In genomic region chr14:24013654-24014514, GRCh38 we compare ENCODE assay signal across 1 cellular context.
TF ChIP-seq lines count a peak whose summit lies in the region.

No MANE protein-coding gene starts in this region.

TF ChIP-seq in HepG2, 621 proteins besides CTCF, POLR2A, EP300 and RAD21 (continued from another document and continues in another):
- TF ChIP-seq HMGXB3 (CRISPR knock-in tag; IDR thresholded peaks at IDR 0.05; ENCODE audit: borderline replicate concordance) (peak; percentile 90; the same call in 1 of the 2 replicates), KLF9 (CRISPR knock-in tag; IDR thresholded peaks at IDR 0.05; ENCODE audit: low read depth) (peak; percentile 96), KMT2B (CRISPR knock-in tag; IDR thresholded peaks at IDR 0.05) (peak; percentile 51; the same call in 1 of the 2 replicates), ATF4 (CRISPR knock-in tag; IDR thresholded peaks at IDR 0.05) (peak in 1 of 2 experiments; percentile 40; a peak in 1 of 4 replicates), E2F1 (CRISPR knock-in tag; IDR thresholded peaks at IDR 0.05) (peak; percentile 24; the same call in 1 of the 2 replicates), ELF1 (CRISPR knock-in tag; IDR thresholded peaks at IDR 0.05) (peak; percentile 43), ZFP90 (CRISPR knock-in tag; IDR thresholded peaks at IDR 0.05; ENCODE audit: borderline replicate concordance) (peak; percentile 66; the same call in 1 of the 2 replicates), MED1 (CRISPR knock-in tag; IDR thresholded peaks at IDR 0.05) (peak; percentile 71), ZBTB14 (CRISPR knock-in tag; IDR thresholded peaks at IDR 0.05) (peak; percentile 37; the same call in 1 of the 2 replicates), THRA (CRISPR knock-in tag; IDR thresholded peaks at IDR 0.05; ENCODE audit: borderline replicate concordance) (peak; percentile 75), ZUFSP (CRISPR knock-in tag; IDR thresholded peaks at IDR 0.05; ENCODE audit: borderline replicate concordance) (no peak), ZNF317 (CRISPR knock-in tag; IDR thresholded peaks at IDR 0.05) (peak; percentile 97), RFX5 (IDR thresholded peaks at IDR 0.05; ENCODE audit: low read depth, low read length) (peak; percentile 48; the same call in 1 of the 2 replicates), ZNF773 (CRISPR knock-in tag; IDR thresholded peaks at IDR 0.05; ENCODE audit: borderline replicate concordance) (no peak), ZC3H13 (CRISPR knock-in tag; IDR thresholded peaks at IDR 0.05) (0 out of 2 replicates have a peak, but pooled peaks have one; percentile 48), SIX1 (CRISPR knock-in tag; IDR thresholded peaks at IDR 0.05; ENCODE audit: borderline replicate concordance) (no peak; the same call in 1 of the 2 replicates), PITX1 (CRISPR knock-in tag; IDR thresholded peaks at IDR 0.05) (0 out of 2 replicates have a peak, but pooled peaks have one; percentile 62), ZNF331 (CRISPR knock-in tag; IDR thresholded peaks at IDR 0.05) (peak; percentile 38; the same call in 1 of the 2 replicates), THAP11 (CRISPR knock-in tag; IDR thresholded peaks at IDR 0.05) (peak; percentile 76), LCORL (IDR thresholded peaks at IDR 0.05) (no peak), LCORL (CRISPR knock-in tag; IDR thresholded peaks at IDR 0.05) (peak; percentile 88), SKI (IDR thresholded peaks at IDR 0.05; ENCODE audit: partially characterized antibody) (no peak), ZNF569 (CRISPR knock-in tag; IDR thresholded peaks at IDR 0.05; ENCODE audit: borderline replicate concordance) (0 out of 2 replicates have a peak, but pooled peaks have one; percentile 74), ZNF83 (CRISPR knock-in tag; IDR thresholded peaks at IDR 0.05; ENCODE audit: borderline replicate concordance) (no peak), ZGPAT (CRISPR knock-in tag; IDR thresholded peaks at IDR 0.05) (peak; percentile 60), IRF2 (CRISPR knock-in tag; IDR thresholded peaks at IDR 0.05) (peak; percentile 96), TBX2 (CRISPR knock-in tag; IDR thresholded peaks at IDR 0.05; ENCODE audit: borderline replicate concordance) (peak; percentile 66), GLI4 (CRISPR knock-in tag; IDR thresholded peaks at IDR 0.05; ENCODE audit: borderline replicate concordance) (peak; percentile 59; the same call in 1 of the 2 replicates), HBP1 (CRISPR knock-in tag; IDR thresholded peaks at IDR 0.05; ENCODE audit: low read depth) (peak; percentile 81; the same call in 1 of the 2 replicates), ZNF572 (CRISPR knock-in tag; IDR thresholded peaks at IDR 0.05) (0 out of 2 replicates have a peak, but pooled peaks have one; percentile 50), ZNF775 (CRISPR knock-in tag; IDR thresholded peaks at IDR 0.05; ENCODE audit: borderline replicate concordance) (peak; percentile 25; the same call in 1 of the 2 replicates), BCL6 (CRISPR knock-in tag; IDR thresholded peaks at IDR 0.05) (peak; percentile 53; the same call in 1 of the 2 replicates), ZFP36L1 (CRISPR knock-in tag; IDR thresholded peaks at IDR 0.05) (no peak), DRAP1 (CRISPR knock-in tag; IDR thresholded peaks at IDR 0.05) (peak; percentile 65; the same call in 1 of the 2 replicates), ZMYM3 (CRISPR knock-in tag; IDR thresholded peaks at IDR 0.05) (peak; percentile 57; the same call in 1 of the 2 replicates), ZNF792 (CRISPR knock-in tag; IDR thresholded peaks at IDR 0.05) (peak; percentile 78; the same call in 1 of the 2 replicates), HOMEZ (CRISPR knock-in tag; IDR thresholded peaks at IDR 0.05; ENCODE audit: low read depth) (peak; percentile 93), ZNF296 (CRISPR knock-in tag; conservative IDR thresholded peaks at IDR 0.05) (no peak), POGZ (CRISPR knock-in tag; IDR thresholded peaks at IDR 0.05) (peak; percentile 45; the same call in 1 of the 2 replicates), HOXA5 (CRISPR knock-in tag; IDR thresholded peaks at IDR 0.05) (peak; percentile 82), E2F2 (CRISPR knock-in tag; IDR thresholded peaks at IDR 0.05; ENCODE audit: borderline replicate concordance) (0 out of 2 replicates have a peak, but pooled peaks have one; percentile 37)
